ENCODE assay signal across 14 cellular contexts in genomic region chr1:202017385-202018225, GRCh38. TPM values are rescaled to one million over a fixed set of nuclear protein-coding genes. Genes with fewer than 3 reads are reported as not detected.
A peak's percentile ranks its signal among the peaks of the same experiment; 100 is the strongest.
DNase-seq lines count a peak whose midpoint lies in the region; ATAC-seq and TF ChIP-seq lines count a peak whose summit lies in the region.
"Had no signal": no experiment of that assay in that cellular context is flagged by ENCODE, and none has a peak within 500 bp of the region (broad histone marks: within the 10 kb centered on the region; RNA-seq: fewer than 3 reads in every experiment).

No MANE protein-coding gene starts in this region.

- in situ Hi-C loops in Caki2 (cut with HindIII; ENCODE audit: low pct_unique_long_range_greater_than_20kb, low sequenced_read_pairs): no loop called here

- H3K4me3 ChIP-seq in WERI-Rb-1 (ENCODE audit: low read depth, low read length): no peak overlapping the region
- no peak overlapping the region for H3K4me3 ChIP-seq in mucosa of stomach (ENCODE audit: low read length)
- H3K4me3 ChIP-seq: heart left ventricle had no signal

- TF ChIP-seq CTCF in WERI-Rb-1 (IDR thresholded peaks at IDR 0.05; ENCODE audit: low read depth, low read length): no peak

- H3K9me3 ChIP-seq in WERI-Rb-1 (ENCODE audit: severe bottlenecking) (no peaks in the 10 kb centered on the region), mucosa of stomach (ENCODE audit: control insufficient read depth, low read length) (no peaks in the 10 kb centered on the region)
- H3K9me3 ChIP-seq: heart left ventricle had no signal

- peak overlapping the region; percentile 65 for H3K27ac ChIP-seq in WERI-Rb-1
- H3K27ac ChIP-seq: heart left ventricle had no signal

- DNase-seq in Caki2 (ENCODE audit: low read depth): peak; percentile 93
- peak; percentile 81 for DNase-seq in LoVo (ENCODE audit: low spot score)
- DNase-seq in WERI-Rb-1: peak; percentile 83
- DNase-seq in GF-D8 (lab: John Stamatoyannopoulos, UW): no peak
- no peak for DNase-seq in NCI-H1694 (lab: John Stamatoyannopoulos, UW)
- DNase-seq in DMS 273 (lab: John Stamatoyannopoulos, UW; ENCODE audit: unreplicated experiment): no peak
- DNase-seq: CD8-positive, alpha-beta T cell; effector memory CD4-positive, alpha-beta T cell; heart left ventricle; mesenchymal stem cell; MM.1S had no signal

- H3K36me3 ChIP-seq in WERI-Rb-1 (peaks cover 46% of the 10 kb centered on the region), mucosa of stomach (ENCODE audit: control insufficient read depth, insufficient read depth, low read length) (peaks cover 35% of the 10 kb centered on the region)
- H3K36me3 ChIP-seq: heart left ventricle had no signal

- peaks cover 58% of the 10 kb centered on the region for H3K4me1 ChIP-seq in mucosa of stomach (ENCODE audit: control insufficient read depth, insufficient read depth, low read length)

- no peaks in the 10 kb centered on the region for H3K27me3 ChIP-seq in WERI-Rb-1 (ENCODE audit: insufficient read depth, low read depth, severe bottlenecking)
- H3K27me3 ChIP-seq in mucosa of stomach (ENCODE audit: control insufficient read depth, insufficient read depth, low read length): no peaks in the 10 kb centered on the region

- ATAC-seq in HG03432 (IDR thresholded peaks at IDR 0.05; ENCODE audit: unreplicated experiment): no peak
- ATAC-seq: CD8-positive, alpha-beta T cell; Right ventricle myocardium inferior had no signal

- H3K9ac ChIP-seq in mucosa of stomach (ENCODE audit: low read length): peak overlapping the region; percentile 100

RNA-seq across cellular contexts. Expression of gene ELF3, which starts 7.2 kb away (rescaled TPM):
- 251 and 255 TPM in 2 replicates for total RNA-seq in Caki2 (2014; rRNA removed; shearing (Covaris generic); ENCODE audit: low replicate concordance)

RNA-seq across cellular contexts. Expression of gene RNPEP, which starts 35.2 kb away (rescaled TPM):
- 139 and 146 TPM in 2 replicates for total RNA-seq in Caki2 (2014; rRNA removed; shearing (Covaris generic); ENCODE audit: low replicate concordance)

Comparison
In these comparisons a context has a peak if more than half of its experiments do, and no peak if none do; other contexts are left out.
1. DNase-seq: peak in Caki2 (single experiment), LoVo (single experiment) and WERI-Rb-1 (single experiment); none in GF-D8 (single experiment), NCI-H1694 (single experiment) and DMS 273 (single experiment).